ENCODE assay signal across 8 cellular contexts in genomic region chr15:58864602-58865419, GRCh38.
DNase-seq lines count a peak whose midpoint lies in the region; ATAC-seq, FAIRE-seq and TF ChIP-seq lines count a peak whose summit lies in the region.

No MANE protein-coding gene starts in this region.

- peak overlapping the region; percentile 36 for H3K9ac ChIP-seq in ES-I3 (ENCODE audit: low read depth, low read length)

- peaks cover 20% of the 10 kb centered on the region for H3K36me3 Mint-ChIP-seq in progenitor cell of endocrine pancreas (ENCODE audit: insufficient read depth)

- H3K9me3 Mint-ChIP-seq in progenitor cell of endocrine pancreas (ENCODE audit: low read depth) = no peaks in the 10 kb centered on the region

- H3K4me3 ChIP-seq in WERI-Rb-1 (ENCODE audit: low read depth, low read length) = peak overlapping the region; percentile 89

- ATAC-seq in GM18907 (IDR thresholded peaks at IDR 0.05; ENCODE audit: unreplicated experiment) (no peak), HG03139 (IDR thresholded peaks at IDR 0.05; ENCODE audit: unreplicated experiment) (no peak)

- H3K27ac ChIP-seq in WERI-Rb-1 = peak overlapping the region; percentile 86

- DNase-seq in WERI-Rb-1 (peak; percentile 94), head of caudate nucleus (peak in 41 of 42 donors; percentile 14 to 77 (median 50)), progenitor cell of endocrine pancreas (ENCODE audit: low spot score, unreplicated experiment) (no peak), H54 (ENCODE audit: insufficient read length, low spot score) (no peak), RKO (ENCODE audit: low spot score) (no peak)

- H3K27ac Mint-ChIP-seq in progenitor cell of endocrine pancreas = peak overlapping the region; percentile 46

- TF ChIP-seq CTCF in WERI-Rb-1 (IDR thresholded peaks at IDR 0.05; ENCODE audit: low read depth, low read length) (peak; percentile 19; the same call in 1 of the 2 replicates), progenitor cell of endocrine pancreas (IDR thresholded peaks at IDR 0.05; ENCODE audit: unreplicated experiment) (no peak)

- intact Hi-C loops in head of caudate nucleus (cut with DNase I) = no loop called here

- peak overlapping the region; percentile 65 for H3K4me3 Mint-ChIP-seq in progenitor cell of endocrine pancreas (ENCODE audit: low read depth)

- no peaks in the 10 kb centered on the region for H3K9me3 ChIP-seq in ES-I3 (ENCODE audit: control insufficient read depth, insufficient read depth, low read length)
- H3K9me3 ChIP-seq in WERI-Rb-1 (ENCODE audit: severe bottlenecking) = no peaks in the 10 kb centered on the region

- FAIRE-seq in H54 (lab: Jason Lieb, UNC) = no peak

- H3K4me1 Mint-ChIP-seq in progenitor cell of endocrine pancreas (ENCODE audit: low read depth) = peaks cover 26% of the 10 kb centered on the region

- H3K27me3 Mint-ChIP-seq in progenitor cell of endocrine pancreas = peaks cover 3% of the 10 kb centered on the region

- H3K4me1 ChIP-seq in ES-I3 (ENCODE audit: insufficient read depth, low read length) = no peaks in the 10 kb centered on the region

- H3K36me3 ChIP-seq in ES-I3 (ENCODE audit: insufficient read depth, low read length) = no peaks in the 10 kb centered on the region
- H3K36me3 ChIP-seq in WERI-Rb-1 = peaks cover 19% of the 10 kb centered on the region

- TF ChIP-seq POLR2A in H54 (IDR thresholded peaks at IDR 0.05; ENCODE audit: low read depth, low read length) = no peak

- H3K27me3 ChIP-seq in WERI-Rb-1 (ENCODE audit: insufficient read depth, low read depth, severe bottlenecking) = no peaks in the 10 kb centered on the region

Comparison
In these comparisons a context has a peak if more than half of its experiments do, and no peak if none do; other contexts are left out.
1. DNase-seq: peak in WERI-Rb-1 (single experiment) and head of caudate nucleus (41 of 42); none in progenitor cell of endocrine pancreas (single experiment), H54 (single experiment) and RKO (single experiment).